ENCODE assay signal across 17 cellular contexts in the genomic region with DNA sequence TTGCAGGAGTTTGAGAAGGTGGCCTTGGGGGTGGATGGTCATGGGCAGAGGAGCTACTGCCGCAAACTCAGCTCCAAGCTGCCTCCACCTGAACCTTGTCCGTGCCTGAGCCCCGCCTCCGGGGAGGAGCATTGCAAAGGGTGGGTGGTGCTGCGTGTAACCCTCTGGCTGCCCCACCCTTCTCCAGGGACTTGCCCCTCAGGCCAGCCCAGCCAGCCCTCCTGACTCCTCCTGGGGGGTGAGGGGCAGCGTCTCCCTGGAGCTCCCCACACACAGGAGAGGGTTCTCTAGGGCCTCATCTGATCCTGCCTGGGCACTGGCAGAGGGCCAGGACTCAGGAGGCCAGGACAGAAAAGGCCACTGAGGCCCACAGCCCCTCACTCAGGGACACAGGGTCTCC. TPM values are rescaled to one million over a fixed set of nuclear protein-coding genes. Genes with fewer than 3 reads are reported as not detected.
A peak's percentile ranks its signal among the peaks of the same experiment; 100 is the strongest.
DNase-seq lines count a peak whose midpoint lies in the region; ATAC-seq, FAIRE-seq and TF ChIP-seq lines count a peak whose summit lies in the region.
"Had no signal": no experiment of that assay in that cellular context is flagged by ENCODE, and none has a peak within 500 bp of the region (broad histone marks: within the 10 kb centered on the region; RNA-seq: fewer than 3 reads in every experiment).

No MANE protein-coding gene starts in this region.

- BruUV-seq in K562 (replicated peaks; lab: Mats Ljungman, UMichigan) = no TSS peak

- FAIRE-seq in K562 (lab: Jason Lieb, UNC) = no peak
- FAIRE-seq: D721Med, GM12892, GM18507, RCC 7860 had no signal

- no peak overlapping the region for H3K9ac ChIP-seq in K562 (ENCODE audit: insufficient read depth in 1 of 2, low read depth in 2 of 2, low read length in 2 of 2)

- peaks cover 18% of the 10 kb centered on the region for H4K20me1 ChIP-seq in K562 (replicated peaks; ENCODE audit: control insufficient read depth, insufficient read depth, low read length)

- H3K27me3 ChIP-seq in right atrium auricular region (no peaks in the 10 kb centered on the region), K562 (ENCODE audit: control insufficient read depth in 2 of 2, insufficient read depth in 2 of 2, low read length in 2 of 2) (peaks cover 0 to 60% of the 10 kb centered on the region in 2 experiments; a peak in 2 of 5 replicates), spleen (replicated peaks in 1 of 7) (peaks cover 0 to 95% (median 18%) of the 10 kb centered on the region in 7 donors)

- TF ChIP-seq CTCF in right atrium auricular region (IDR thresholded peaks at IDR 0.05) = no peak
- no peak for TF ChIP-seq CTCF in K562 (IDR thresholded peaks at IDR 0.05 in 2 of 3, conservative IDR thresholded peaks at IDR 0.05 in 1 of 3; ENCODE audit: insufficient read depth in 2 of 3, low read depth in 1 of 3, low read length in 3 of 3)
- TF ChIP-seq CTCF in spleen (IDR thresholded peaks at IDR 0.05 in 8 of 11, conservative IDR thresholded peaks at IDR 0.05 in 3 of 11) = no peak

- intact Hi-C loops in left cardiac atrium (cut with DNase I) = no loop called here
- intact Hi-C loops in K562 (cut with micrococcal nuclease) = no loop called here
- intact Hi-C loops in spleen (cut with DNase I; ENCODE audit: low total_unique reads) = no loop called here

- TF ChIP-seq RAD21 in Ishikawa (IDR thresholded peaks at IDR 0.05; ENCODE audit: low read depth) (no peak), K562 (CRISPR knock-in tag; conservative IDR thresholded peaks at IDR 0.05 in 1 of 2, IDR thresholded peaks at IDR 0.05 in 1 of 2) (no peak)

- H3K4me2 ChIP-seq in K562 (ENCODE audit: insufficient read depth, low read length) = no peak overlapping the region

- in situ Hi-C loops in K562 (cut with MboI) = no loop called here

- H3K9me3 ChIP-seq in right atrium auricular region = no peaks in the 10 kb centered on the region
- H3K9me3 ChIP-seq in K562 (replicated peaks; ENCODE audit: control insufficient read depth, insufficient read depth, low read depth, low read length) = no peaks in the 10 kb centered on the region
- no peaks in the 10 kb centered on the region for H3K9me3 ChIP-seq in spleen

- POLR2A ChIA-PET in K562 (lab: Yijun Ruan, JAX) = interaction anchor here (0.9 to 1.0 kb wide), 2 partner anchors 10 to 94 kb away, joined by 3 read pairs; no protein-coding TSS in a partner anchor

- H3K27ac ChIP-seq in right atrium auricular region (no peak overlapping the region), K562 (ENCODE audit: extremely low read depth, low read depth, low read length) (no peak overlapping the region), spleen (no peak overlapping the region)
- H3K27ac ChIP-seq: C4-2B, SK-N-MC had no signal

- no peaks in the 10 kb centered on the region for H3K36me3 ChIP-seq in right atrium auricular region
- H3K36me3 ChIP-seq in K562 (ENCODE audit: control insufficient read depth, insufficient read depth, low read length) = no peaks in the 10 kb centered on the region
- no peaks in the 10 kb centered on the region for H3K36me3 ChIP-seq in spleen

- CTCF ChIA-PET in K562 (lab: Yijun Ruan, JAX; ENCODE audit: low intra/inter-chr PET ratio) = interaction anchor here (0.6 kb wide), 1 partner anchor 38 kb away, joined by 4 read pairs; no protein-coding TSS in a partner anchor

- H2AFZ ChIP-seq in K562 (ENCODE audit: low read depth, low read length) = no peak overlapping the region

- no peaks in the 10 kb centered on the region for H3K9me1 ChIP-seq in K562 (ENCODE audit: control insufficient read depth, insufficient read depth, low read length)

- H3K4me3 ChIP-seq in right atrium auricular region (no peak overlapping the region), K562 (no peak overlapping the region), spleen (no peak overlapping the region)
- H3K4me3 ChIP-seq: SK-N-MC had no signal

- H3K4me1 ChIP-seq in right atrium auricular region = peaks cover 0 to 4% of the 10 kb centered on the region in 2 donors
- peaks cover 0 to 26% of the 10 kb centered on the region in 2 experiments; a peak in 2 of 5 replicates for H3K4me1 ChIP-seq in K562 (replicated peaks in 1 of 2; ENCODE audit: control insufficient read depth in 2 of 2, insufficient read depth in 2 of 2, low read length in 2 of 2)
- H3K4me1 ChIP-seq in spleen = no peaks in the 10 kb centered on the region

- no peak for TF ChIP-seq EP300 in Ishikawa (IDR thresholded peaks at IDR 0.05; ENCODE audit: borderline replicate concordance)
- TF ChIP-seq EP300 in K562 (IDR thresholded peaks at IDR 0.05; ENCODE audit: low read length) = no peak

- peak; percentile 16 for DNase-seq in left cardiac atrium
- no peak for DNase-seq in right atrium auricular region (ENCODE audit: low spot score)
- peak in 3 of 4 experiments; percentile 10 to 27 (median 21) for DNase-seq in K562 (ENCODE audit: extremely low read depth in 1 of 4, low spot score in 3 of 4)
- DNase-seq in spleen = no peak
- no peak for DNase-seq in putamen (ENCODE audit: low spot score)
- no peak for DNase-seq in foreskin melanocyte
- DNase-seq: GOT3; NCI-H524 treated with DMSO at 0.1 percent for 48 hours; NK-92 treated with Interleukin-12 subunit alpha and Interleukin-12 subunit beta, amount 100 ng/mL, for 24 hours; SHP77 had no signal

- TF ChIP-seq POLR2A in K562 (conservative IDR thresholded peaks at IDR 0.05) = no peak
- TF ChIP-seq POLR2A in spleen (IDR thresholded peaks at IDR 0.05) = no peak

- 2% methylated on average over 6 of the region's 6 CpGs for WGBS in K562 (ENCODE audit: insufficient coverage, low coverage, missing lambda C conversion rate)
- WGBS in spleen, 5 donors = 60 to 80% (median 61%) methylated on average over 1 to 6 of the region's 6 CpGs; no CpG with 5 or more reads in 1 of the 5 donors

- H3K79me2 ChIP-seq in K562 (ENCODE audit: control insufficient read depth, insufficient read depth, low read length) = no peaks in the 10 kb centered on the region

- ATAC-seq in left cardiac atrium (no peak), K562 (peak; percentile 41; the same call in 2 of the 3 replicates)

TF ChIP-seq in Ishikawa, 13 proteins besides CTCF, POLR2A, EP300 and RAD21 (continues in another document):
- TF ChIP-seq NFIC (IDR thresholded peaks at IDR 0.05) = peak; percentile 11; the same call in 1 of the 2 replicates

TF ChIP-seq in K562, 482 proteins besides CTCF, POLR2A, EP300 and RAD21:
- TF ChIP-seq NFIC (IDR thresholded peaks at IDR 0.05) (peak; percentile 48), ZNF699 (CRISPR knock-in tag; IDR thresholded peaks at IDR 0.05; ENCODE audit: insufficient replicate concordance) (no peak)

RNA-seq across cellular contexts. Expression of a gene that starts 12.6 kb away (rescaled TPM):
- total RNA-seq in left cardiac atrium (1 to 10 TPM; 1.3 to 1.6 TPM), right atrium auricular region (under 1 TPM; 0.19 to 0.51 TPM), K562 (2014; rRNA removed) (not detected in 2 replicates), K562 (2014; rRNA removed; fragmentation: Illumina TruSeq; extraction: Trizol) (not detected in 2 replicates), K562 (2015; rRNA removed; fragmentation: Illumina TruSeq; extraction: Trizol) (0.19 TPM in 1 of 2 replicates, not detected in the other), K562 (2021) (0.22 TPM in 2 replicates), spleen (under 1 TPM; 0.26 to 0.77 (median 0.47) TPM)
- 0.84 and 4.1 TPM in 2 replicates for total RNA-seq in K562 (2011; cell fraction: chromatin; rRNA removed; ENCODE audit: low replicate concordance)
- total RNA-seq in K562 (2011; cell fraction: nucleolus; rRNA removed) = 1.8 and 2.1 TPM in 2 replicates
- 0.84 and 1.2 TPM in 2 replicates for total RNA-seq in K562 (2011; cell fraction: nucleoplasm; rRNA removed)
- polyA plus RNA-seq in K562 (2011; rRNA removed) (0.14 and 0.24 TPM in 2 replicates), K562 (2014; fragmentation: Illumina TruSeq; extraction: Trizol) (0.06 and 0.44 TPM in 2 replicates), K562 (2014; fragmentation: Nextera tagmentation; extraction: Ambion mirVana) (not detected), K562 (2014; rRNA removed) (0.46 and 0.52 TPM in 2 replicates), spleen (1 to 10 TPM in 1 of 3 donors, under 1 TPM in 2; 0.17 to 1.5 (median 0.32) TPM)
- polyA plus RNA-seq in K562 (2011; cell fraction: cytosol; rRNA removed) = 0.34 and 0.55 TPM in 2 replicates
- polyA plus RNA-seq in K562 (2011; cell fraction: nucleus; rRNA removed) = 0.65 and 2.2 TPM in 2 replicates
- 0.18 and 0.24 TPM in 2 replicates for polyA plus RNA-seq in K562 (2012)
- 0.39 TPM in 1 of 2 replicates, not detected in the other for polyA minus RNA-seq in K562 (2011; rRNA and poly(A)+ RNA removed)
- not detected in 2 replicates for polyA minus RNA-seq in K562 (2011; cell fraction: cytosol; rRNA and poly(A)+ RNA removed)
- 0.56 and 1.2 TPM in 2 replicates for polyA minus RNA-seq in K562 (2011; cell fraction: nucleus; rRNA and poly(A)+ RNA removed)

Comparison
In these comparisons a context has a peak if more than half of its experiments do, and no peak if none do; other contexts are left out.
1. DNase-seq: peak in left cardiac atrium (single experiment) and K562 (3 of 4); none in right atrium auricular region (single experiment), spleen (single experiment), putamen (single experiment) and foreskin melanocyte (single experiment).